In the genomic region with DNA sequence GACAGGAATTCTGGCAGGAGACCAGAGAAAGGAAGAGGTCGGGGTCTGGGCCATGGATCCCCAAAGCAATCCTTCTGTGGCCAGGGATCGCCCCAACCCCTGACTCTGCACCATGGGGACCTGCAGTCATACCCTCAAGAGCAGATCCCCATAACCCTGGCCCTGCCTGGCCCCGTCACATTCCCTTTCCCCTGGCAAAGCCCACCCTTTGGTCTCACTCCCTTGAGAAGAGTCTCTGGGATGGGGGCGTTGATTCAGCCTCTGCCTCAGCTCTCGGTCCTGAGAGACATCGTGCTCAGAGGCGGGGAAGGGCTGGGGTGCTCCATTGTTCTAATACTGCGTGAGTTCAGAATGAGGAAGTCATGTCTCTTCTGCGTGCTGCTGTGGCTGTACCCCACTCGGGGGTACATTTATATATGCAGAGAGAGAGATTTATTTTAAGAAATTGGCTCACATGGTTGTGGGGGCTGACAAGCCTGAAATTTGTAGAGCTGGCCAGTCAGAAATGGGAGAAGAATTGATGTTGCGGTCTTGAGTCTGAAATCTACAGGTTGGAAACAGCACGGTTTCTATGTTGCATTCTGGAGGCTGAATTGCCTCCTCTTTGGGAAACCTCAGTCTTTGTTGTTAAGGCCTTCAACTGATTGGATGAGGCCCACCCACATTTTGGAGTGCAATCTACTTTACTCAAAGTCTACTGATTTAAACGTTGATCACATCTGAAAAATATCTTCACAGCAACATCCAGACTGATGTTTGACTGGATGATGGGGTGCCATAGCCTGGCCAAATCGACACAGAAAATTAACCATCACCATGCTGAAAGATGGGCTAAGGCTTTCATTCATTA, we compare ENCODE assay signal across 1 cellular context.
TF ChIP-seq lines count a peak whose summit lies in the region.

No MANE protein-coding gene starts in this region.

TF ChIP-seq in K562, 482 proteins besides CTCF, POLR2A, EP300 and RAD21:
- TF ChIP-seq ETV5 (CRISPR knock-in tag; IDR thresholded peaks at IDR 0.05; ENCODE audit: low read depth) = no peak
- TF ChIP-seq E4F1 (CRISPR knock-in tag; IDR thresholded peaks at IDR 0.05; ENCODE audit: borderline replicate concordance) = no peak
- TF ChIP-seq EHMT2 (IDR thresholded peaks at IDR 0.05) = no peak
- no peak for TF ChIP-seq ZNF140 (CRISPR knock-in tag; IDR thresholded peaks at IDR 0.05)
- peak; percentile 68 for TF ChIP-seq SPI1 (IDR thresholded peaks at IDR 0.05; ENCODE audit: borderline replicate concordance, low read depth, low read length)
- TF ChIP-seq, protein P1, sequence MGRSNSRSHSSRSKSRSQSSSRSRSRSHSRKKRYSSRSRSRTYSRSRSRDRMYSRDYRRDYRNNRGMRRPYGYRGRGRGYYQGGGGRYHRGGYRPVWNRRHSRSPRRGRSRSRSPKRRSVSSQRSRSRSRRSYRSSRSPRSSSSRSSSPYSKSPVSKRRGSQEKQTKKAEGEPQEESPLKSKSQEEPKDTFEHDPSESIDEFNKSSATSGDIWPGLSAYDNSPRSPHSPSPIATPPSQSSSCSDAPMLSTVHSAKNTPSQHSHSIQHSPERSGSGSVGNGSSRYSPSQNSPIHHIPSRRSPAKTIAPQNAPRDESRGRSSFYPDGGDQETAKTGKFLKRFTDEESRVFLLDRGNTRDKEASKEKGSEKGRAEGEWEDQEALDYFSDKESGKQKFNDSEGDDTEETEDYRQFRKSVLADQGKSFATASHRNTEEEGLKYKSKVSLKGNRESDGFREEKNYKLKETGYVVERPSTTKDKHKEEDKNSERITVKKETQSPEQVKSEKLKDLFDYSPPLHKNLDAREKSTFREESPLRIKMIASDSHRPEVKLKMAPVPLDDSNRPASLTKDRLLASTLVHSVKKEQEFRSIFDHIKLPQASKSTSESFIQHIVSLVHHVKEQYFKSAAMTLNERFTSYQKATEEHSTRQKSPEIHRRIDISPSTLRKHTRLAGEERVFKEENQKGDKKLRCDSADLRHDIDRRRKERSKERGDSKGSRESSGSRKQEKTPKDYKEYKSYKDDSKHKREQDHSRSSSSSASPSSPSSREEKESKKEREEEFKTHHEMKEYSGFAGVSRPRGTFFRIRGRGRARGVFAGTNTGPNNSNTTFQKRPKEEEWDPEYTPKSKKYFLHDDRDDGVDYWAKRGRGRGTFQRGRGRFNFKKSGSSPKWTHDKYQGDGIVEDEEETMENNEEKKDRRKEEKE (IDR thresholded peaks at IDR 0.05; ENCODE audit: borderline replicate concordance in 1 of 2, control insufficient read depth in 1 of 2, low read depth in 2 of 2, low read length in 1 of 2) = no peak
- no peak for TF ChIP-seq TAF15 (IDR thresholded peaks at IDR 0.05; ENCODE audit: low read depth, low read length)
- no peak for TF ChIP-seq HDAC3 (IDR thresholded peaks at IDR 0.05; ENCODE audit: borderline replicate concordance, partially characterized antibody)
- peak; percentile 74 for TF ChIP-seq RBM25 (IDR thresholded peaks at IDR 0.05; ENCODE audit: low read depth, low read length, severe bottlenecking)
- TF ChIP-seq TAF1 (IDR thresholded peaks at IDR 0.05; ENCODE audit: control insufficient read depth, extremely low read depth, insufficient read depth, low read length, severe bottlenecking) = no peak
- no peak for TF ChIP-seq ELK3 (CRISPR knock-in tag; IDR thresholded peaks at IDR 0.05)
- no peak for TF ChIP-seq TRIM24 (IDR thresholded peaks at IDR 0.05)
- no peak for TF ChIP-seq ZNF174 (CRISPR knock-in tag; IDR thresholded peaks at IDR 0.05)
- TF ChIP-seq ZFP91 (CRISPR knock-in tag; IDR thresholded peaks at IDR 0.05) = no peak
- peak; percentile 97 for TF ChIP-seq ZNF134 (CRISPR knock-in tag; conservative IDR thresholded peaks at IDR 0.05)
